ENCODE assay signal across 1 cellular context in the genomic region with DNA sequence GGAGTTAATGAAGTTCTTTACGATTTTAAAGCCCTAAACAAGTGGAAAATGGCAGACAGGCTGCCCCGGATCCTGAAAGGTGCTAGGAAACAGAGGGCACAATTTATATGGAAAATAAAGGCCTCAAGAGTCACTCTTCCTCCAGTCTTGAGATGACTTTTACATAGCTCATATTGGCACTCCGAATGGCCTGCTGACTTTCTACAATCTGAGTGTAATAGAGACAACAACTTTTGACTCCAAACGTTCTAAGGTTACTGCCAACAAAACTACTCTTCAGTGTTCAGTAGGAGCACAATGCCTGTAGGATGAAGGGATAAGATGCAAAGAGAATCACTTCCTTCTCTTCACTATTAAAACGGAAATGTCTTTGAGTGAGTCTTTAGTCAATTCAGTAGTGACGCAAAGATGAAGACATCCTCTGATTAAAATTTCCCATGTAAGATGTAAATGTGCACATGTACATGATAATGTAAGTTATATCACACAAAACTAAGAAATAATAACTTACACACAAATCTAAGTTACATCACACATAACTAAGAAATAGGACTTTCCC.
TF ChIP-seq lines count a peak whose summit lies in the region.

No MANE protein-coding gene starts in this region.

TF ChIP-seq in SK-N-SH, 30 proteins besides CTCF, POLR2A, EP300 and RAD21 (continued from another document):
- TF ChIP-seq CHD2 (IDR thresholded peaks at IDR 0.05; ENCODE audit: low read length, partially characterized antibody) (no peak), SIN3A (IDR thresholded peaks at IDR 0.05; ENCODE audit: borderline replicate concordance, low read depth, low read length) (no peak), REST (IDR thresholded peaks at IDR 0.05; ENCODE audit: low read depth, low read length) (no peak), RCOR1 (IDR thresholded peaks at IDR 0.05; ENCODE audit: low read length) (no peak), USF2 (IDR thresholded peaks at IDR 0.05; ENCODE audit: borderline replicate concordance, low read depth, low read length) (no peak), JUND (IDR thresholded peaks at IDR 0.05) (no peak), YY1 (IDR thresholded peaks at IDR 0.05; ENCODE audit: low read depth) (no peak)
TF ChIP-seq in SK-N-SH: peak in this region for 0.
